Comparison of ENCODE assay signal across 23 cellular contexts in the genomic region with DNA sequence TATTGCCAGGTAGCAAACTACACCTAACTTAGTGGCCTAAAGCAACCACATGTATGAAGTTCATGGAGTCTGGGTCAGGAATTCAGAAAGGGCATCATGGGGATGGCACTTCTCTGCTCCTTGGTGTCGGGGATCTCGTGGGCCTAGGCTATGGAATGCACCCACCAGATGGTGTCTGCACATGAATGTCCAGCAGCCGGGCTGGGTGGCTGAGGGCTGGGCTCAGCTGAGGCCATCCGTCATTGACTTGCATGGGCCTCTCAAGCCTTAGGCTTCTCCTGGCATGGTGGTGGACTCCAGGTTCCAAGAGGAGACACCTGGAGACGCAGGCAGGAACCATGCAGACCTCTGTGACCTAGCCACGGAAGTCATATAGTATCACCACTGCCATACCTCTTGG. TPM values are rescaled to one million over a fixed set of nuclear protein-coding genes. Genes with fewer than 3 reads are reported as not detected.
A peak's percentile ranks its signal among the peaks of the same experiment; 100 is the strongest.
DNase-seq lines count a peak whose midpoint lies in the region; TF ChIP-seq lines count a peak whose summit lies in the region.
"Had no signal": no experiment of that assay in that cellular context is flagged by ENCODE, and none has a peak within 500 bp of the region (broad histone marks: within the 10 kb centered on the region; RNA-seq: fewer than 3 reads in every experiment).

No MANE protein-coding gene starts in this region.

- H3K36me3 ChIP-seq in BLaER1 (no peaks in the 10 kb centered on the region), OCI-LY1 (ENCODE audit: insufficient read depth, low read length) (no peaks in the 10 kb centered on the region), sigmoid colon (peaks cover 0 to 9% (median 3%) of the 10 kb centered on the region in 4 donors), HAP-1 (replicated peaks) (no peaks in the 10 kb centered on the region)
- H3K36me3 ChIP-seq: SJCRH30 had no signal

- H3K27ac ChIP-seq in BLaER1 (peak overlapping the region; percentile 82), OCI-LY1 (ENCODE audit: low read depth, low read length, poor library complexity, severe bottlenecking) (peak overlapping the region; percentile 85), sigmoid colon (peak overlapping the region in 3 of 4 donors; percentile 70 to 83 (median 73))
- H3K27ac ChIP-seq: A549, Peyer's patch, SJCRH30 had no signal

- TF ChIP-seq CTCF in OCI-LY1 (IDR thresholded peaks at IDR 0.05; ENCODE audit: low read length): no peak
- no peak for TF ChIP-seq CTCF in sigmoid colon (IDR thresholded peaks at IDR 0.05)

- H3K9ac ChIP-seq in BLaER1 (peak overlapping the region; percentile 61; the same call in 1 of the 2 replicates), OCI-LY1 (ENCODE audit: low read length) (peak overlapping the region; percentile 29; the same call in 1 of the 2 replicates)

- DNase-seq in myocyte (ENCODE audit: low read depth) (peak; percentile 32), sigmoid colon (peak; percentile 50), HAP-1 (ENCODE audit: low spot score in 2 of 2) (no peak), kidney tubule cell (ENCODE audit: low spot score) (no peak), NCI-H1930 (lab: John Stamatoyannopoulos, UW) (no peak), NCI-H1694 treated with DMSO at 0.1 percent for 48 hours (lab: John Stamatoyannopoulos, UW) (no peak)
- DNase-seq: CD4-positive, CD25-positive, alpha-beta regulatory T cell; EL; GF-D8; H7; HFFc6; KG1; NCI-H1092; NCI-H1436; NCI-H2029 treated with DMSO at 0.1 percent for 48 hours; NCI-H226; NCI-H510A treated with DMSO at 0.1 percent for 48 hours; NCI-H748 treated with DMSO at 0.1 percent for 48 hours had no signal

- intact Hi-C loops in sigmoid colon (cut with DNase I): loop anchor here (5.0 to 10.0 kb wide), 2 partner anchors 91 to 154 kb away; a partner anchor contains a TSS

- TF ChIP-seq EP300 in sigmoid colon (IDR thresholded peaks at IDR 0.05): no peak

- H3K9me2 ChIP-seq in OCI-LY1 (ENCODE audit: low read depth, low read length): no peaks in the 10 kb centered on the region

- peaks cover 64% of the 10 kb centered on the region for H3K4me1 ChIP-seq in BLaER1
- peaks cover 47% of the 10 kb centered on the region for H3K4me1 ChIP-seq in OCI-LY1 (ENCODE audit: insufficient read depth, low read length, severe bottlenecking)
- H3K4me1 ChIP-seq in sigmoid colon: peaks cover 0 to 33% (median 29%) of the 10 kb centered on the region in 4 donors
- 0 out of 2 replicates have a peak, but pooled peaks cover 6% of the 10 kb centered on the region for H3K4me1 ChIP-seq in HAP-1
- H3K4me1 ChIP-seq: A549 had no signal

- no peaks in the 10 kb centered on the region for H3F3A ChIP-seq in OCI-LY1 (ENCODE audit: insufficient read depth, low read length)

- no peaks in the 10 kb centered on the region for H4K20me1 ChIP-seq in BLaER1
- H4K20me1 ChIP-seq in OCI-LY1 (ENCODE audit: insufficient read depth, low read length): no peaks in the 10 kb centered on the region

- H3K79me2 ChIP-seq in OCI-LY1 (ENCODE audit: insufficient read depth, low read length): no peaks in the 10 kb centered on the region

- in situ Hi-C loops in HAP-1 (cut with MboI; ENCODE audit: low sequenced_read_pairs): loop anchor here (25.0 kb wide), 1 partner anchor 564 kb away; a partner anchor contains a TSS

- H3K4me2 ChIP-seq in BLaER1: peak overlapping the region; percentile 93
- peak overlapping the region; percentile 70; the same call in 1 of the 2 replicates for H3K4me2 ChIP-seq in OCI-LY1 (ENCODE audit: low read length)
- H3K4me2 ChIP-seq: A549 had no signal

- H3K4me3 ChIP-seq in BLaER1: no peak overlapping the region
- H3K4me3 ChIP-seq in OCI-LY1 (ENCODE audit: low read depth, low read length, poor library complexity, severe bottlenecking): peak overlapping the region; percentile 53
- no peak overlapping the region for H3K4me3 ChIP-seq in sigmoid colon
- no peak overlapping the region for H3K4me3 ChIP-seq in HAP-1
- H3K4me3 ChIP-seq: A549, Peyer's patch, SJCRH30 had no signal

- H2AFZ ChIP-seq in OCI-LY1 (ENCODE audit: low read length): no peak overlapping the region

- WGBS in sigmoid colon, 2 donors: 87 to 92% methylated on average over 6 of the region's 6 CpGs

- H3K9me3 ChIP-seq in BLaER1: no peaks in the 10 kb centered on the region
- no peaks in the 10 kb centered on the region for H3K9me3 ChIP-seq in OCI-LY1 (ENCODE audit: low read length)
- no peaks in the 10 kb centered on the region for H3K9me3 ChIP-seq in sigmoid colon
- no peaks in the 10 kb centered on the region for H3K9me3 ChIP-seq in HAP-1
- H3K9me3 ChIP-seq: A549, Peyer's patch, SJCRH30 had no signal

- TF ChIP-seq POLR2A in sigmoid colon (IDR thresholded peaks at IDR 0.05): no peak

- no peaks in the 10 kb centered on the region for H3K27me3 ChIP-seq in BLaER1
- no peaks in the 10 kb centered on the region for H3K27me3 ChIP-seq in OCI-LY1 (ENCODE audit: insufficient read depth, low read length)
- no peaks in the 10 kb centered on the region for H3K27me3 ChIP-seq in sigmoid colon
- H3K27me3 ChIP-seq in HAP-1 (ENCODE audit: low read depth): no peaks in the 10 kb centered on the region
- H3K27me3 ChIP-seq: Peyer's patch had no signal

RNA-seq across cellular contexts. Expression of a gene that starts 26.0 kb away (rescaled TPM):
- total RNA-seq in myocyte (637 and 797 TPM in 2 replicates), sigmoid colon (1,000 to 10,000 TPM; 1,030 to 2,345 (median 1,749) TPM)
- 2,509 TPM for polyA plus RNA-seq in myocyte (2012)
- 1,000 to 10,000 TPM; 5,415 to 7,327 (median 5,660) TPM for polyA plus RNA-seq in sigmoid colon

Comparison
In these comparisons a context has a peak if more than half of its experiments do, and no peak if none do; other contexts are left out.
1. DNase-seq: peak in myocyte (single experiment) and sigmoid colon (single experiment); none in HAP-1 (0 of 2), kidney tubule cell (single experiment), NCI-H1930 (0 of 2) and NCI-H1694 treated with DMSO at 0.1 percent for 48 hours (single experiment).
2. Peak in every context shown above with its lines, with median percentiles within 50 percentile points of each other: H3K27ac ChIP-seq.